In the genomic region with DNA sequence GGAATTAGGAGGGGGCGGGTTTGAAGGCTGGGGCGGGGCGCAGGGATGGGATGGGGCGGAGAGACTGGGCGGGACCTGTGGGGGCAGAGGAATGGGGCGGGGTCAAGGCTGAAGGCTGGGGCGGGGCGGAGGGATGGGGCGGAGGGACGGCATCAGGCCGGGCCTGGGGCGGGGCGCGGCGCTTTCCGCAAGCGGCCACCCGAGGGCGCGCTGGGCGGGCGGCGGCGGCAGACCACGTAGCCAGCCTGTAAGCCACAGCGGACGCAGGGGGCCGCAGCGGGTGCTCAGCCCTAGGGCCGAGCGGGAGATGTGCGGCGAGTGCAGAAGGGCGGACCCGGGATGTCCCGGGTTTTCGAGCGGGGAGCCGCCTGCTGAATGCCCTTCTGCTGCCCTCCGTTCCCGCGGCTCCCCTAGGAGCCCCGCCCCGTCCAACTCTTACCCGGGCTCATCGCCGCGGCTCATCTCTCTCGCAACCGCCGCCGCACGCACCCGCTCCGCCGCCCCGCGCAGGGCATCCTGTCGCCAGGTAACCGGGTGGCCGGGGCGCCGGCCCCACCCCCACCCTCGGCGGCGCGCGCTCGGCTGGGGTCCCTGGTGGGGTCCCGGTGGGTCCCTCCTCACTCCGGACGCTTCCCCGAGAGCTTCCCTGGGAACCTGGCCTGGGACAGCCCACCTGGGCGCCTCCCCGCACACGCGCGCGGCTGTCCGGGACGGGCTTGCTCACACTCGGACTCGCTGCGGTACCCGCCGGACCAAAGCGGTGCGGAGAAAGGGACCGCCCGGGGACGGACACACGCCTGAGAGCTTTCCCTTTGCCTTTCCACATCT, we compare ENCODE assay signal across 8 cellular contexts. TPM values are rescaled to one million over a fixed set of nuclear protein-coding genes. Genes with fewer than 3 reads are reported as not detected.
A peak's percentile ranks its signal among the peaks of the same experiment; 100 is the strongest.
DNase-seq lines count a peak whose midpoint lies in the region; ATAC-seq and TF ChIP-seq lines count a peak whose summit lies in the region.

A gene (minus strand): TSS at position 499 of the 828 bp plus-strand sequence. CDS start 50 bp downstream, at position 449.

- peaks cover 16% of the 10 kb centered on the region for H3K27me3 Mint-ChIP-seq in CD4-positive, CD25-positive, alpha-beta regulatory T cell
- H3K27me3 Mint-ChIP-seq in activated CD8-positive, alpha-beta memory T cell treated with anti-CD3 and anti-CD28 coated beads, Interleukin-2, amount 10 ng/mL, durations not matched to agents 7 days and 5 days: peaks cover 53% of the 10 kb centered on the region
- peaks cover 41% of the 10 kb centered on the region for H3K27me3 Mint-ChIP-seq in mesothelial cell of epicardium (ENCODE audit: low read depth)

- no peaks in the 10 kb centered on the region for H3K36me3 ChIP-seq in CD4-positive, CD25-positive, alpha-beta regulatory T cell (ENCODE audit: control insufficient read depth, insufficient read depth, low read length)
- no peaks in the 10 kb centered on the region for H3K36me3 ChIP-seq in endocrine pancreas (ENCODE audit: control insufficient read depth, insufficient read depth, low read length)

- H3K4me1 ChIP-seq in CD4-positive, CD25-positive, alpha-beta regulatory T cell (ENCODE audit: control insufficient read depth, insufficient read depth, low read length, poor library complexity, severe bottlenecking): peaks cover 21% of the 10 kb centered on the region
- no peaks in the 10 kb centered on the region for H3K4me1 ChIP-seq in endocrine pancreas (ENCODE audit: control insufficient read depth, insufficient read depth, low read length)

- peak; percentile 89 to 90 for ATAC-seq in CD4-positive, CD25-positive, alpha-beta regulatory T cell (ENCODE audit: low read depth in 2 of 2)
- ATAC-seq in GM19372 (IDR thresholded peaks at IDR 0.05; ENCODE audit: low read depth, unreplicated experiment) (peak; percentile 86), HG03520 (IDR thresholded peaks at IDR 0.05; ENCODE audit: unreplicated experiment) (peak; percentile 76)
- peak; percentile 95 for ATAC-seq in activated CD8-positive, alpha-beta memory T cell treated with anti-CD3 and anti-CD28 coated beads, Interleukin-2, amount 10 ng/mL, durations not matched to agents 7 days and 5 days

- peak within 1 kb of the TSS; percentile 60 for H3K27ac ChIP-seq in CD4-positive, CD25-positive, alpha-beta regulatory T cell (ENCODE audit: insufficient read depth, low read length, poor library complexity, severe bottlenecking)

- H3K9me3 ChIP-seq in CD4-positive, CD25-positive, alpha-beta regulatory T cell (ENCODE audit: control insufficient read depth in 2 of 2, low read length in 2 of 2): no peaks in the 10 kb centered on the region
- H3K9me3 ChIP-seq in endocrine pancreas (ENCODE audit: control insufficient read depth, low read length): no peaks in the 10 kb centered on the region

- no peaks in the 10 kb centered on the region for H3K27me3 ChIP-seq in CD4-positive, CD25-positive, alpha-beta regulatory T cell (ENCODE audit: control insufficient read depth, insufficient read depth, low read length)
- no peaks in the 10 kb centered on the region for H3K27me3 ChIP-seq in endocrine pancreas (ENCODE audit: control insufficient read depth, insufficient read depth, low read length)

- H3K36me3 Mint-ChIP-seq in CD4-positive, CD25-positive, alpha-beta regulatory T cell: no peaks in the 10 kb centered on the region
- no peaks in the 10 kb centered on the region for H3K36me3 Mint-ChIP-seq in activated CD8-positive, alpha-beta memory T cell treated with anti-CD3 and anti-CD28 coated beads, Interleukin-2, amount 10 ng/mL, durations not matched to agents 7 days and 5 days
- no peaks in the 10 kb centered on the region for H3K36me3 Mint-ChIP-seq in mesothelial cell of epicardium

- peaks cover 0 to 19% (median 9%) of the 10 kb centered on the region in 4 donors for H3K4me1 Mint-ChIP-seq in CD4-positive, CD25-positive, alpha-beta regulatory T cell
- H3K4me1 Mint-ChIP-seq in activated CD8-positive, alpha-beta memory T cell treated with anti-CD3 and anti-CD28 coated beads, Interleukin-2, amount 10 ng/mL, durations not matched to agents 7 days and 5 days: peaks cover 8% of the 10 kb centered on the region
- peaks cover 2% of the 10 kb centered on the region for H3K4me1 Mint-ChIP-seq in mesothelial cell of epicardium

- peak within 1 kb of the TSS in 2 of 3 donors; percentile 38 to 91 for H3K27ac Mint-ChIP-seq in CD4-positive, CD25-positive, alpha-beta regulatory T cell
- peak within 1 kb of the TSS; percentile 56 for H3K27ac Mint-ChIP-seq in activated CD8-positive, alpha-beta memory T cell treated with anti-CD3 and anti-CD28 coated beads, Interleukin-2, amount 10 ng/mL, durations not matched to agents 7 days and 5 days
- peak within 1 kb of the TSS; percentile 45 for H3K27ac Mint-ChIP-seq in mesothelial cell of epicardium

- peak within 1 kb of the TSS; percentile 73 for H3K9ac ChIP-seq in endocrine pancreas (ENCODE audit: control insufficient read depth, insufficient read depth, low read length)

- TF ChIP-seq CTCF in mesothelial cell of epicardium (IDR thresholded peaks at IDR 0.05; ENCODE audit: unreplicated experiment): peak; percentile 68

- peak within 1 kb of the TSS; percentile 87 to 96 (median 88) for H3K4me3 Mint-ChIP-seq in CD4-positive, CD25-positive, alpha-beta regulatory T cell
- H3K4me3 Mint-ChIP-seq in activated CD8-positive, alpha-beta memory T cell treated with anti-CD3 and anti-CD28 coated beads, Interleukin-2, amount 10 ng/mL, durations not matched to agents 7 days and 5 days: peak within 1 kb of the TSS; percentile 79
- H3K4me3 Mint-ChIP-seq in mesothelial cell of epicardium: peak within 1 kb of the TSS; percentile 85

- DNase-seq in CD4-positive, CD25-positive, alpha-beta regulatory T cell: peak; percentile 85 to 91 (median 85)
- DNase-seq in NCI-H82 (lab: John Stamatoyannopoulos, UW) (peak; percentile 90), mesothelial cell of epicardium (ENCODE audit: low spot score in 2 of 2, unreplicated experiment in 2 of 2) (peak; percentile 93 to 94)
- DNase-seq in activated CD8-positive, alpha-beta memory T cell treated with anti-CD3 and anti-CD28 coated beads, Interleukin-2, amount 10 ng/mL, durations not matched to agents 7 days and 5 days: peak; percentile 92
- peak; percentile 77 for DNase-seq in stimulated activated CD8-positive, alpha-beta memory T cell treated with anti-CD3 and anti-CD28 coated beads, Interleukin-15, amount 100 ng/mL, for 24 hours (ENCODE audit: low read depth)

- CTCF ChIA-PET in activated CD8-positive, alpha-beta memory T cell treated with anti-CD3 and anti-CD28 coated beads, Interleukin-2, amount 10 ng/mL, durations not matched to agents 7 days and 5 days (lab: Charles Lee): interaction anchor here (1.0 to 3.5 kb wide), 4 partner anchors 45 to 666 kb away, joined by 3 to 16 read pairs (median 4); a partner anchor contains a TSS

- peaks cover 0 to 2% (median 0%) of the 10 kb centered on the region in 7 donors for H3K9me3 Mint-ChIP-seq in CD4-positive, CD25-positive, alpha-beta regulatory T cell
- no peaks in the 10 kb centered on the region for H3K9me3 Mint-ChIP-seq in activated CD8-positive, alpha-beta memory T cell treated with anti-CD3 and anti-CD28 coated beads, Interleukin-2, amount 10 ng/mL, durations not matched to agents 7 days and 5 days (ENCODE audit: low read depth)
- no peaks in the 10 kb centered on the region for H3K9me3 Mint-ChIP-seq in mesothelial cell of epicardium

- H3K4me3 ChIP-seq in CD4-positive, CD25-positive, alpha-beta regulatory T cell (ENCODE audit: low read depth, low read length): peak within 1 kb of the TSS; percentile 75
- H3K4me3 ChIP-seq in endocrine pancreas (ENCODE audit: control insufficient read depth, insufficient read depth, low read length): peak within 1 kb of the TSS; percentile 73

RNA-seq across cellular contexts. Expression of the gene that starts here (rescaled TPM):
- total RNA-seq in CD4-positive, CD25-positive, alpha-beta regulatory T cell: not detected
- polyA plus RNA-seq in CD4-positive, CD25-positive, alpha-beta regulatory T cell: under 1 TPM in 2 of 4 donors, not detected in 2; 0.18 to 0.47 TPM
- not detected for total RNA-seq in activated CD8-positive, alpha-beta memory T cell treated with anti-CD3 and anti-CD28 coated beads, Interleukin-2, amount 10 ng/mL, durations not matched to agents 7 days and 5 days
- 0.84 to 2.0 TPM (median 1.0 TPM) in 3 replicates for total RNA-seq in mesothelial cell of epicardium

Comparison
In these comparisons a context has a peak if more than half of its experiments do, and no peak if none do; other contexts are left out.
1. Peak in every context shown above with its lines: DNase-seq, ATAC-seq, H3K4me3 ChIP-seq and H3K27ac ChIP-seq.
2. Peak in DNase-seq, ATAC-seq, H3K4me3 ChIP-seq and H3K27ac ChIP-seq in CD4-positive, CD25-positive, alpha-beta regulatory T cell; RNA of the gene not detected or under 1 TPM.
3. Peak in DNase-seq and ATAC-seq in activated CD8-positive, alpha-beta memory T cell treated with anti-CD3 and anti-CD28 coated beads, Interleukin-2, amount 10 ng/mL, durations not matched to agents 7 days and 5 days; RNA of the gene not detected or under 1 TPM.